In genomic region chr22:27129266-27129665, GRCh38 we compare ENCODE assay signal across 16 cellular contexts.
DNase-seq lines count a peak whose midpoint lies in the region; ATAC-seq and TF ChIP-seq lines count a peak whose summit lies in the region.
"Had no signal": no experiment of that assay in that cellular context is flagged by ENCODE, and none has a peak within 500 bp of the region (broad histone marks: within the 10 kb centered on the region; RNA-seq: fewer than 3 reads in every experiment).

No MANE protein-coding gene starts in this region.

- DNase-seq in HCEC 1CT (peak; percentile 77), PC-3 (peak; percentile 53), osteocyte (ENCODE audit: extremely low spot score, unreplicated experiment) (no peak), ureter (ENCODE audit: low spot score) (no peak), SK-N-SH (no peak)
- DNase-seq: effector memory CD8-positive, alpha-beta T cell; lower lobe of right lung; NCI-H1930; NCI-H82; ovary; T-cell had no signal

- no peak for ATAC-seq in PC-3
- ATAC-seq in GM18517 (IDR thresholded peaks at IDR 0.05; ENCODE audit: unreplicated experiment): no peak
- no peak for ATAC-seq in HG02642 (IDR thresholded peaks at IDR 0.05; ENCODE audit: poor library complexity, unreplicated experiment)
- ATAC-seq: effector memory CD8-positive, alpha-beta T cell; K562; T-cell had no signal

- no peaks in the 10 kb centered on the region for H3K9me3 Mint-ChIP-seq in dendritic cell treated with granulocyte-macrophage colony-stimulating factor and Interleukin-4, amounts not matched to agents 40 ng/mL and 50 ng/mL, for 4 days
- H3K9me3 Mint-ChIP-seq in osteocyte (ENCODE audit: unreplicated experiment): no peaks in the 10 kb centered on the region
- H3K9me3 Mint-ChIP-seq: effector memory CD8-positive, alpha-beta T cell; T-cell had no signal

- H3K4me1 ChIP-seq in PC-3 (ENCODE audit: insufficient read depth, low read length) (peaks cover 5% of the 10 kb centered on the region; the same call in 1 of the 2 replicates), SK-N-SH (ENCODE audit: control insufficient read depth in 1 of 2, insufficient read depth in 2 of 2, low read depth in 1 of 2, low read length in 1 of 2) (no peaks in the 10 kb centered on the region)

- no TSS peak for BruUV-seq in PC-3 (replicated peaks; lab: Mats Ljungman, UMichigan)

- peaks cover 36% of the 10 kb centered on the region for H3K27me3 ChIP-seq in PC-3 (ENCODE audit: low read length)
- no peaks in the 10 kb centered on the region for H3K27me3 ChIP-seq in SK-N-SH (ENCODE audit: insufficient read depth)
- H3K27me3 ChIP-seq: ovary had no signal

- H4K20me1 ChIP-seq in PC-3 (ENCODE audit: low read length) (no peaks in the 10 kb centered on the region), SK-N-SH (ENCODE audit: insufficient read depth) (no peaks in the 10 kb centered on the region)

- H3K9me3 ChIP-seq in PC-3 (ENCODE audit: low read length) (no peaks in the 10 kb centered on the region), SK-N-SH (no peaks in the 10 kb centered on the region)
- H3K9me3 ChIP-seq: lower lobe of right lung, ovary, thoracic aorta had no signal

- TF ChIP-seq CTCF in PC-3 (conservative IDR thresholded peaks at IDR 0.05; ENCODE audit: low read depth, low read length): no peak
- no peak for TF ChIP-seq CTCF in osteocyte (IDR thresholded peaks at IDR 0.05)
- TF ChIP-seq CTCF in SK-N-SH (IDR thresholded peaks at IDR 0.05): no peak

- H3K79me2 ChIP-seq in PC-3 (ENCODE audit: low read length) (no peaks in the 10 kb centered on the region), SK-N-SH (ENCODE audit: insufficient read depth) (no peaks in the 10 kb centered on the region)

- no peaks in the 10 kb centered on the region for H3F3A ChIP-seq in PC-3 (ENCODE audit: low read length, unreplicated experiment)
- no peaks in the 10 kb centered on the region for H3F3A ChIP-seq in SK-N-SH (replicated peaks; ENCODE audit: insufficient read depth)

- CTCF ChIA-PET in PC-3 (lab: Charles Lee): no interaction called here
- CTCF ChIA-PET in SK-N-SH (lab: Yijun Ruan, JAX): no interaction called here

- no peaks in the 10 kb centered on the region for H3K9me2 ChIP-seq in PC-3 (replicated peaks; ENCODE audit: low read length)
- no peaks in the 10 kb centered on the region for H3K9me2 ChIP-seq in SK-N-SH

- H3K27me3 Mint-ChIP-seq in dendritic cell treated with granulocyte-macrophage colony-stimulating factor and Interleukin-4, amounts not matched to agents 40 ng/mL and 50 ng/mL, for 4 days: no peaks in the 10 kb centered on the region
- H3K27me3 Mint-ChIP-seq in osteocyte (ENCODE audit: unreplicated experiment): no peaks in the 10 kb centered on the region

- H3K36me3 ChIP-seq in PC-3 (ENCODE audit: low read depth, low read length) (no peaks in the 10 kb centered on the region), SK-N-SH (replicated peaks in 1 of 2; ENCODE audit: control insufficient read depth in 1 of 2, insufficient read depth in 2 of 2, low read length in 1 of 2) (no peaks in the 10 kb centered on the region)
- H3K36me3 ChIP-seq: lower lobe of right lung, ovary, thoracic aorta had no signal

- intact Hi-C loops in PC-3 (cut with micrococcal nuclease): no loop called here
- intact Hi-C loops in dendritic cell treated with granulocyte-macrophage colony-stimulating factor and Interleukin-4, amounts not matched to agents 40 ng/mL and 50 ng/mL, for 4 days (cut with micrococcal nuclease): no loop called here

- H3K36me3 Mint-ChIP-seq in dendritic cell treated with granulocyte-macrophage colony-stimulating factor and Interleukin-4, amounts not matched to agents 40 ng/mL and 50 ng/mL, for 4 days (ENCODE audit: low read depth): no peaks in the 10 kb centered on the region
- H3K36me3 Mint-ChIP-seq in osteocyte (ENCODE audit: unreplicated experiment): no peaks in the 10 kb centered on the region
- H3K36me3 Mint-ChIP-seq: T-cell had no signal

- no peak overlapping the region for H3K4me3 Mint-ChIP-seq in dendritic cell treated with granulocyte-macrophage colony-stimulating factor and Interleukin-4, amounts not matched to agents 40 ng/mL and 50 ng/mL, for 4 days
- H3K4me3 Mint-ChIP-seq in osteocyte (ENCODE audit: unreplicated experiment): no peak overlapping the region
- H3K4me3 Mint-ChIP-seq: effector memory CD8-positive, alpha-beta T cell; T-cell had no signal

- peaks cover 84% of the 10 kb centered on the region for H3K4me1 Mint-ChIP-seq in dendritic cell treated with granulocyte-macrophage colony-stimulating factor and Interleukin-4, amounts not matched to agents 40 ng/mL and 50 ng/mL, for 4 days (ENCODE audit: low read depth)
- peaks cover 61% of the 10 kb centered on the region for H3K4me1 Mint-ChIP-seq in osteocyte (ENCODE audit: unreplicated experiment)
- H3K4me1 Mint-ChIP-seq: T-cell had no signal

- no peak for TF ChIP-seq EP300 in SK-N-SH (IDR thresholded peaks at IDR 0.05; ENCODE audit: borderline replicate concordance in 1 of 2, low read depth in 1 of 2, low read length in 1 of 2)

- peak overlapping the region; percentile 64 for H3K27ac Mint-ChIP-seq in dendritic cell treated with granulocyte-macrophage colony-stimulating factor and Interleukin-4, amounts not matched to agents 40 ng/mL and 50 ng/mL, for 4 days
- H3K27ac Mint-ChIP-seq in osteocyte (ENCODE audit: unreplicated experiment): peak overlapping the region; percentile 56
- H3K27ac Mint-ChIP-seq: effector memory CD8-positive, alpha-beta T cell; T-cell had no signal

- no peak overlapping the region for H2AFZ ChIP-seq in PC-3 (ENCODE audit: low read length)
- H2AFZ ChIP-seq in SK-N-SH (ENCODE audit: low read depth): no peak overlapping the region

- POLR2A ChIA-PET in PC-3 (lab: Charles Lee; ENCODE audit: unreplicated experiment): no interaction called here
- POLR2A ChIA-PET in SK-N-SH (lab: Yijun Ruan, JAX): no interaction called here

- H3K4me2 ChIP-seq in PC-3 (ENCODE audit: low read length) (no peak overlapping the region), SK-N-SH (no peak overlapping the region)

- H3K27ac ChIP-seq in PC-3 (ENCODE audit: low read length) (no peak overlapping the region), SK-N-SH (ENCODE audit: low read depth in 2 of 2, low read length in 1 of 2) (no peak overlapping the region)
- H3K27ac ChIP-seq: lower lobe of right lung, ovary, thoracic aorta had no signal

- 26% methylated on average over 2 of the region's 2 CpGs for WGBS in SK-N-SH (ENCODE audit: low lambda C conversion rate)

- H3K4me3 ChIP-seq in PC-3 (ENCODE audit: low read length): no peak overlapping the region
- no peak overlapping the region for H3K4me3 ChIP-seq in SK-N-SH (ENCODE audit: low read depth in 2 of 2, low read length in 1 of 2)
- H3K4me3 ChIP-seq: K562, lower lobe of right lung, ovary, thoracic aorta had no signal

- H3K9ac ChIP-seq in PC-3 (ENCODE audit: low read length): no peak overlapping the region
- no peak overlapping the region for H3K9ac ChIP-seq in SK-N-SH

- no peak for TF ChIP-seq RAD21 in SK-N-SH (IDR thresholded peaks at IDR 0.05; ENCODE audit: low read length)

TF ChIP-seq in SK-N-SH, 30 proteins besides CTCF, POLR2A, EP300 and RAD21:
- no peak for TF ChIP-seq MXI1 (IDR thresholded peaks at IDR 0.05; ENCODE audit: low read depth, low read length)
- no peak for TF ChIP-seq NRF1 (IDR thresholded peaks at IDR 0.05; ENCODE audit: low read depth, low read length)
- TF ChIP-seq PBX3 (IDR thresholded peaks at IDR 0.05): no peak
- TF ChIP-seq YY1 (IDR thresholded peaks at IDR 0.05; ENCODE audit: low read depth): no peak
- TF ChIP-seq TCF12 (IDR thresholded peaks at IDR 0.05): no peak
- no peak for TF ChIP-seq SMC3 (IDR thresholded peaks at IDR 0.05; ENCODE audit: low read depth, low read length)
- no peak for TF ChIP-seq ELF1 (IDR thresholded peaks at IDR 0.05)
TF ChIP-seq in SK-N-SH: peak in this region for 0.

Comparison
In these comparisons a context has a peak if more than half of its experiments do, and no peak if none do; other contexts are left out.
1. DNase-seq: peak in HCEC 1CT (single experiment) and PC-3 (single experiment); none in osteocyte (single experiment), ureter (single experiment) and SK-N-SH (single experiment).